19 cellular contexts compared by ENCODE assay signal in genomic region chr9:118577121-118577520, GRCh38.
DNase-seq lines count a peak whose midpoint lies in the region; ATAC-seq and TF ChIP-seq lines count a peak whose summit lies in the region.
"Had no signal": no experiment of that assay in that cellular context is flagged by ENCODE, and none has a peak within 500 bp of the region (broad histone marks: within the 10 kb centered on the region; RNA-seq: fewer than 3 reads in every experiment).

No MANE protein-coding gene starts in this region.

- no peak overlapping the region for H3K4me2 ChIP-seq in PC-3 (ENCODE audit: low read length)
- H3K4me2 ChIP-seq: SK-N-SH had no signal

- no peak overlapping the region for H2AFZ ChIP-seq in PC-3 (ENCODE audit: low read length)

- no peak for ATAC-seq in PC-3
- ATAC-seq in HG02970 (IDR thresholded peaks at IDR 0.05; ENCODE audit: low FRiP score, unreplicated experiment), result no peak

- DNase-seq in AG08395 (ENCODE audit: low spot score) (peak; percentile 61), PC-3 (peak; percentile 3), dedifferentiated amniotic fluid mesenchymal stem cell (ENCODE audit: extremely low spot score) (peak; percentile 69), kidney glomerular epithelial cell (lab: John Stamatoyannopoulos, UW) (peak; percentile 83), NCI-H2029 treated with DMSO at 0.1 percent for 48 hours (lab: John Stamatoyannopoulos, UW) (no peak), testis (no peak), Calu3 (no peak)
- DNase-seq: activated CD4-positive, alpha-beta T cell treated with anti-CD3 and anti-CD28 coated beads for 1 hour; DND-41; esophagus squamous epithelium; NCI-H1417 treated with DMSO at 0.1 percent for 48 hours; NCI-H774; SK-N-SH; stimulated activated CD4-positive, alpha-beta T cell treated with anti-CD3 and anti-CD28 coated beads, Interleukin-15, amount 100 ng/mL, for 24 hours; stimulated activated CD8-positive, alpha-beta memory T cell treated with anti-CD3 and anti-CD28 coated beads, Interleukin-4, amount 100 ng/mL, for 48 hours had no signal

- H3F3A ChIP-seq in PC-3 (ENCODE audit: low read length, unreplicated experiment), result no peaks in the 10 kb centered on the region

- no peaks in the 10 kb centered on the region for H4K20me1 ChIP-seq in PC-3 (ENCODE audit: low read length)

- POLR2A ChIA-PET in PC-3 (lab: Charles Lee; ENCODE audit: unreplicated experiment), result no interaction called here

- no peak overlapping the region for H3K4me3 Mint-ChIP-seq in Calu3 (ENCODE audit: low read depth, unreplicated experiment)
- H3K4me3 Mint-ChIP-seq: type B pancreatic cell had no signal

- no peaks in the 10 kb centered on the region for H3K36me3 ChIP-seq in PC-3 (ENCODE audit: low read depth, low read length)
- no peaks in the 10 kb centered on the region for H3K36me3 ChIP-seq in testis (ENCODE audit: low read depth, missing control alignments)
- H3K36me3 ChIP-seq: cardiac muscle cell, esophagus squamous epithelium, HAP-1 had no signal

- H3K4me1 ChIP-seq in PC-3 (ENCODE audit: insufficient read depth, low read length) (no peaks in the 10 kb centered on the region), testis (no peaks in the 10 kb centered on the region)
- H3K4me1 ChIP-seq: esophagus squamous epithelium, HAP-1 had no signal

- H3K9me3 ChIP-seq in PC-3 (ENCODE audit: low read length) (no peaks in the 10 kb centered on the region), testis (no peaks in the 10 kb centered on the region)
- H3K9me3 ChIP-seq: esophagus squamous epithelium, HAP-1 had no signal

- WGBS in testis, 2 donors, result 67 to 70% methylated on average over 1 of the region's 1 CpG

- CTCF ChIA-PET in PC-3 (lab: Charles Lee), result no interaction called here
- CTCF ChIA-PET in Calu3 (lab: Charles Lee), result no interaction called here

- no peak overlapping the region for H3K27ac Mint-ChIP-seq in Calu3 (ENCODE audit: unreplicated experiment)
- H3K27ac Mint-ChIP-seq: type B pancreatic cell had no signal

- no peak for TF ChIP-seq CTCF in PC-3 (conservative IDR thresholded peaks at IDR 0.05; ENCODE audit: low read depth, low read length)
- no peak for TF ChIP-seq CTCF in testis (IDR thresholded peaks at IDR 0.05)
- no peak for TF ChIP-seq CTCF in Calu3 (IDR thresholded peaks at IDR 0.05; ENCODE audit: unreplicated experiment)

- H3K4me1 Mint-ChIP-seq in Calu3 (ENCODE audit: low read depth, unreplicated experiment), result no peaks in the 10 kb centered on the region

- intact Hi-C loops in PC-3 (cut with micrococcal nuclease), result no loop called here
- intact Hi-C loops in testis (cut with DNase I; ENCODE audit: low total_unique reads), result no loop called here
- intact Hi-C loops in Calu3 (cut with micrococcal nuclease; ENCODE audit: unreplicated experiment), result no loop called here

- H3K4me3 ChIP-seq in PC-3 (ENCODE audit: low read length), result no peak overlapping the region
- no peak overlapping the region for H3K4me3 ChIP-seq in testis
- H3K4me3 ChIP-seq: cardiac muscle cell, esophagus squamous epithelium, HAP-1 had no signal

- BruUV-seq in PC-3 (replicated peaks; lab: Mats Ljungman, UMichigan) (no TSS peak), Calu3 (replicated peaks; lab: Mats Ljungman, UMichigan) (no TSS peak)

- TF ChIP-seq POLR2A in testis (IDR thresholded peaks at IDR 0.05), result no peak

- H3K9me3 Mint-ChIP-seq in Calu3 (ENCODE audit: low read depth, unreplicated experiment), result peaks cover 2% of the 10 kb centered on the region
- H3K9me3 Mint-ChIP-seq: type B pancreatic cell had no signal

- H3K27ac ChIP-seq in PC-3 (ENCODE audit: low read length) (no peak overlapping the region), testis (no peak overlapping the region)
- H3K27ac ChIP-seq: cardiac muscle cell, esophagus squamous epithelium had no signal

- H3K79me2 ChIP-seq in PC-3 (ENCODE audit: low read length), result no peaks in the 10 kb centered on the region

- H3K27me3 Mint-ChIP-seq in Calu3 (ENCODE audit: unreplicated experiment), result no peaks in the 10 kb centered on the region
- H3K27me3 Mint-ChIP-seq: type B pancreatic cell had no signal

- H3K27me3 ChIP-seq in PC-3 (ENCODE audit: low read length), result no peaks in the 10 kb centered on the region
- H3K27me3 ChIP-seq in testis, result no peaks in the 10 kb centered on the region
- H3K27me3 ChIP-seq: cardiac muscle cell, esophagus squamous epithelium had no signal

- H3K36me3 Mint-ChIP-seq in Calu3 (ENCODE audit: insufficient read depth, unreplicated experiment), result no peaks in the 10 kb centered on the region
- H3K36me3 Mint-ChIP-seq: type B pancreatic cell had no signal

- H3K9ac ChIP-seq in PC-3 (ENCODE audit: low read length), result no peak overlapping the region
- H3K9ac ChIP-seq: SK-N-SH had no signal

- no peaks in the 10 kb centered on the region for H3K9me2 ChIP-seq in PC-3 (replicated peaks; ENCODE audit: low read length)
- H3K9me2 ChIP-seq: SK-N-SH had no signal

Comparison
In these comparisons a context has a peak if more than half of its experiments do, and no peak if none do; other contexts are left out.
1. DNase-seq: peak in AG08395 (single experiment), PC-3 (single experiment), dedifferentiated amniotic fluid mesenchymal stem cell (single experiment) and kidney glomerular epithelial cell (single experiment); none in NCI-H2029 treated with DMSO at 0.1 percent for 48 hours (single experiment), testis (single experiment) and Calu3 (single experiment).